ENCODE assay signal across 1 cellular context in the genomic region with DNA sequence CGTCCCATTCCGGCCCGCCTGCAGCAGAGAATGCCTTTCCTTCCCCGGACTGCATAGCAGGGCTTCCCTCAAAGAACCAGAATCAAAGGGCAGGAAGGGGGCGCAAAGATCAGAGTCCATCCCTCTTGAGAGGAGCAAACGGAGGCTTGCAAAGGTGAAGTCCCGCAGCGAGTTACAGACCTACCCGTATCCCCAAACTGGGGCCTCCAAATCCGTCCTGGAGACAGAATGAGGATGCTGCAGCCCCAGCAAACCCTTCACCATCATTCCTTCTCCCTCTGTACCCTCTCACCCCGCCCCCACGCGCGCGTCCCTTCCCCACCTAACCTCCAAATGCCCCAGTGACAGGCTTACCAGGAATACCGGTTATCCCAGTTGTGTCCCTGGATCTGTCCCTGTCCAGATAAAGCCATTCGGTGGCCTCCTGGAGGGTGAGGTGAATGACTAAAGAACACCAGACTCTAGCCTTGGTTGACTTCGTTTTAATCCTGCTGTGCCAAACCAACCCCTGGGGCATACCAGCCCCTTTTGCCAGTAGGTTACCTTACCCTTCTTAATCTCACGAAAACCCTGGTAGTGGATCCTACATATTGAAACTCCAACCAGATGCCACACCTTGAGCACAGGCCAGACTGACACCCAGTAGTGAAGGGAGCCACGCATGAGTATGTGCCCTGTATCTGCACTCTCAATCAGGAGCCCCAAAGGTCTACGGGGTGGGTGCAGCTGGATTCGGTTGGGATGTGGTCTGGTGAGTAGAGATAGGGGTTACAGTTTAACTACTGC.
TF ChIP-seq lines count a peak whose summit lies in the region.

No MANE protein-coding gene starts in this region.

TF ChIP-seq in GM23338, 12 proteins besides CTCF, POLR2A, EP300 and RAD21 (continued from another document):
- TF ChIP-seq, protein P1, sequence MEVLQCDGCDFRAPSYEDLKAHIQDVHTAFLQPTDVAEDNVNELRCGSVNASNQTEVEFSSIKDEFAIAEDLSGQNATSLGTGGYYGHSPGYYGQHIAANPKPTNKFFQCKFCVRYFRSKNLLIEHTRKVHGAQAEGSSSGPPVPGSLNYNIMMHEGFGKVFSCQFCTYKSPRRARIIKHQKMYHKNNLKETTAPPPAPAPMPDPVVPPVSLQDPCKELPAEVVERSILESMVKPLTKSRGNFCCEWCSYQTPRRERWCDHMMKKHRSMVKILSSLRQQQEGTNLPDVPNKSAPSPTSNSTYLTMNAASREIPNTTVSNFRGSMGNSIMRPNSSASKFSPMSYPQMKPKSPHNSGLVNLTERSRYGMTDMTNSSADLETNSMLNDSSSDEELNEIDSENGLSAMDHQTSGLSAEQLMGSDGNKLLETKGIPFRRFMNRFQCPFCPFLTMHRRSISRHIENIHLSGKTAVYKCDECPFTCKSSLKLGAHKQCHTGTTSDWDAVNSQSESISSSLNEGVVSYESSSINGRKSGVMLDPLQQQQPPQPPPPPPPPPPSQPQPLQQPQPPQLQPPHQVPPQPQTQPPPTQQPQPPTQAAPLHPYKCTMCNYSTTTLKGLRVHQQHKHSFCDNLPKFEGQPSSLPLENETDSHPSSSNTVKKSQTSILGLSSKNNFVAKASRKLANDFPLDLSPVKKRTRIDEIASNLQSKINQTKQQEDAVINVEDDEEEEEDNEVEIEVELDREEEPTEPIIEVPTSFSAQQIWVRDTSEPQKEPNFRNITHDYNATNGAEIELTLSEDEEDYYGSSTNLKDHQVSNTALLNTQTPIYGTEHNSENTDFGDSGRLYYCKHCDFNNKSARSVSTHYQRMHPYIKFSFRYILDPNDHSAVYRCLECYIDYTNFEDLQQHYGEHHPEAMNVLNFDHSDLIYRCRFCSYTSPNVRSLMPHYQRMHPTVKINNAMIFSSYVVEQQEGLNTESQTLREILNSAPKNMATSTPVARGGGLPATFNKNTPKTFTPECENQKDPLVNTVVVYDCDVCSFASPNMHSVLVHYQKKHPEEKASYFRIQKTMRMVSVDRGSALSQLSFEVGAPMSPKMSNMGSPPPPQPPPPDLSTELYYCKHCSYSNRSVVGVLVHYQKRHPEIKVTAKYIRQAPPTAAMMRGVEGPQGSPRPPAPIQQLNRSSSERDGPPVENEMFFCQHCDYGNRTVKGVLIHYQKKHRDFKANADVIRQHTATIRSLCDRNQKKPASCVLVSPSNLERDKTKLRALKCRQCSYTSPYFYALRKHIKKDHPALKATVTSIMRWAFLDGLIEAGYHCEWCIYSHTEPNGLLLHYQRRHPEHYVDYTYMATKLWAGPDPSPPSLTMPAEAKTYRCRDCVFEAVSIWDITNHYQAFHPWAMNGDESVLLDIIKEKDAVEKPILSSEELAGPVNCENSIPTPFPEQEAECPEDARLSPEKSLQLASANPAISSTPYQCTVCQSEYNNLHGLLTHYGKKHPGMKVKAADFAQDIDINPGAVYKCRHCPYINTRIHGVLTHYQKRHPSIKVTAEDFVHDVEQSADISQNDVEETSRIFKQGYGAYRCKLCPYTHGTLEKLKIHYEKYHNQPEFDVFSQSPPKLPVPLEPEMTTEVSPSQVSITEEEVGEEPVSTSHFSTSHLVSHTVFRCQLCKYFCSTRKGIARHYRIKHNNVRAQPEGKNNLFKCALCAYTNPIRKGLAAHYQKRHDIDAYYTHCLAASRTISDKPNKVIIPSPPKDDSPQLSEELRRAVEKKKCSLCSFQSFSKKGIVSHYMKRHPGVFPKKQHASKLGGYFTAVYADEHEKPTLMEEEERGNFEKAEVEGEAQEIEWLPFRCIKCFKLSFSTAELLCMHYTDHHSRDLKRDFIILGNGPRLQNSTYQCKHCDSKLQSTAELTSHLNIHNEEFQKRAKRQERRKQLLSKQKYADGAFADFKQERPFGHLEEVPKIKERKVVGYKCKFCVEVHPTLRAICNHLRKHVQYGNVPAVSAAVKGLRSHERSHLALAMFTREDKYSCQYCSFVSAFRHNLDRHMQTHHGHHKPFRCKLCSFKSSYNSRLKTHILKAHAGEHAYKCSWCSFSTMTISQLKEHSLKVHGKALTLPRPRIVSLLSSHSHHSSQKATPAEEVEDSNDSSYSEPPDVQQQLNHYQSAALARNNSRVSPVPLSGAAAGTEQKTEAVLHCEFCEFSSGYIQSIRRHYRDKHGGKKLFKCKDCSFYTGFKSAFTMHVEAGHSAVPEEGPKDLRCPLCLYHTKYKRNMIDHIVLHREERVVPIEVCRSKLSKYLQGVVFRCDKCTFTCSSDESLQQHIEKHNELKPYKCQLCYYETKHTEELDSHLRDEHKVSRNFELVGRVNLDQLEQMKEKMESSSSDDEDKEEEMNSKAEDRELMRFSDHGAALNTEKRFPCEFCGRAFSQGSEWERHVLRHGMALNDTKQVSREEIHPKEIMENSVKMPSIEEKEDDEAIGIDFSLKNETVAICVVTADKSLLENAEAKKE (CRISPR knock-in tag; IDR thresholded peaks at IDR 0.05) = no peak
- TF ChIP-seq EZH2phosphoT487 (IDR thresholded peaks at IDR 0.05; ENCODE audit: unreplicated experiment) (no peak), ZNF114 (CRISPR knock-in tag; IDR thresholded peaks at IDR 0.05) (no peak)
- TF ChIP-seq, protein P2, sequence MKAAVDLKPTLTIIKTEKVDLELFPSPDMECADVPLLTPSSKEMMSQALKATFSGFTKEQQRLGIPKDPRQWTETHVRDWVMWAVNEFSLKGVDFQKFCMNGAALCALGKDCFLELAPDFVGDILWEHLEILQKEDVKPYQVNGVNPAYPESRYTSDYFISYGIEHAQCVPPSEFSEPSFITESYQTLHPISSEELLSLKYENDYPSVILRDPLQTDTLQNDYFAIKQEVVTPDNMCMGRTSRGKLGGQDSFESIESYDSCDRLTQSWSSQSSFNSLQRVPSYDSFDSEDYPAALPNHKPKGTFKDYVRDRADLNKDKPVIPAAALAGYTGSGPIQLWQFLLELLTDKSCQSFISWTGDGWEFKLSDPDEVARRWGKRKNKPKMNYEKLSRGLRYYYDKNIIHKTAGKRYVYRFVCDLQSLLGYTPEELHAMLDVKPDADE (IDR thresholded peaks at IDR 0.05) = no peak
